ENCODE assay signal across 9 cellular contexts in genomic region chr11:30128269-30128932, GRCh38.
DNase-seq lines count a peak whose midpoint lies in the region; ATAC-seq and TF ChIP-seq lines count a peak whose summit lies in the region.
"Had no signal": no experiment of that assay in that cellular context is flagged by ENCODE, and none has a peak within 500 bp of the region (broad histone marks: within the 10 kb centered on the region; RNA-seq: fewer than 3 reads in every experiment).

No MANE protein-coding gene starts in this region.

- CTCF ChIA-PET in PC-3 (lab: Charles Lee): interaction anchor here (1.0 kb wide), 2 partner anchors 15 to 680 kb away, joined by 3 to 6 read pairs; no protein-coding TSS in a partner anchor

- DNase-seq in BE2C (no peak), PC-3 (peak; percentile 51), fibroblast of lung (ENCODE audit: low read depth in 2 of 2) (peak; percentile 27 to 33), smooth muscle cell (lab: John Stamatoyannopoulos, UW; ENCODE audit: unreplicated experiment) (no peak), ascending aorta (ENCODE audit: low spot score in 2 of 2) (no peak), mesenteric fat pad (ENCODE audit: low spot score) (no peak)
- DNase-seq in stimulated activated CD8-positive, alpha-beta memory T cell treated with anti-CD3 and anti-CD28 coated beads, Interleukin-4, amount 100 ng/mL, for 48 hours: no peak

- intact Hi-C loops in PC-3 (cut with micrococcal nuclease): no loop called here
- intact Hi-C loops in ascending aorta (cut with DNase I): no loop called here

- TF ChIP-seq CTCF in BE2C (IDR thresholded peaks at IDR 0.05; ENCODE audit: low read depth, low read length) (peak; percentile 42), PC-3 (conservative IDR thresholded peaks at IDR 0.05; ENCODE audit: low read depth, low read length) (peak; percentile 66), fibroblast of lung (conservative IDR thresholded peaks at IDR 0.05 in 1 of 2, IDR thresholded peaks at IDR 0.05 in 1 of 2; ENCODE audit: low read depth in 1 of 2, low read length in 2 of 2) (peak; percentile 30 to 49), smooth muscle cell (IDR thresholded peaks at IDR 0.05; ENCODE audit: borderline replicate concordance, insufficient read depth, poor library complexity, severe bottlenecking) (peak; percentile 74), ascending aorta (IDR thresholded peaks at IDR 0.05) (peak in 1 of 3 experiments; percentile 47)

- WGBS in smooth muscle cell (ENCODE audit: low lambda C conversion rate): 40% methylated on average over 3 of the region's 3 CpGs

- H3K9me2 ChIP-seq in PC-3 (replicated peaks; ENCODE audit: low read length): no peaks in the 10 kb centered on the region

- H3K27ac ChIP-seq in PC-3 (ENCODE audit: low read length) (no peak overlapping the region), fibroblast of lung (ENCODE audit: insufficient read depth, low read length) (no peak overlapping the region), smooth muscle cell (ENCODE audit: low read depth) (no peak overlapping the region), ascending aorta (no peak overlapping the region)
- H3K27ac ChIP-seq: thoracic aorta had no signal

- no TSS peak for BruUV-seq in PC-3 (replicated peaks; lab: Mats Ljungman, UMichigan)

- H3K9me3 ChIP-seq in BE2C: no peaks in the 10 kb centered on the region
- no peaks in the 10 kb centered on the region for H3K9me3 ChIP-seq in PC-3 (ENCODE audit: low read length)
- no peaks in the 10 kb centered on the region for H3K9me3 ChIP-seq in fibroblast of lung (ENCODE audit: control insufficient read depth, insufficient read depth, low read depth, low read length)
- H3K9me3 ChIP-seq in smooth muscle cell (replicated peaks; ENCODE audit: low read depth): no peaks in the 10 kb centered on the region
- H3K9me3 ChIP-seq in ascending aorta: no peaks in the 10 kb centered on the region
- H3K9me3 ChIP-seq: thoracic aorta had no signal

- H3K9ac ChIP-seq in PC-3 (ENCODE audit: low read length) (no peak overlapping the region), fibroblast of lung (ENCODE audit: insufficient read depth, low read length) (no peak overlapping the region), smooth muscle cell (ENCODE audit: low read depth) (no peak overlapping the region)

- H4K20me1 ChIP-seq in PC-3 (ENCODE audit: low read length) (no peaks in the 10 kb centered on the region), fibroblast of lung (ENCODE audit: control insufficient read depth, extremely low read depth, insufficient read depth, low read length) (no peaks in the 10 kb centered on the region), smooth muscle cell (ENCODE audit: low read depth) (no peaks in the 10 kb centered on the region)

- H3K36me3 ChIP-seq in BE2C: no peaks in the 10 kb centered on the region
- H3K36me3 ChIP-seq in PC-3 (ENCODE audit: low read depth, low read length): no peaks in the 10 kb centered on the region
- no peaks in the 10 kb centered on the region for H3K36me3 ChIP-seq in fibroblast of lung (ENCODE audit: control insufficient read depth, insufficient read depth, low read length)
- no peaks in the 10 kb centered on the region for H3K36me3 ChIP-seq in smooth muscle cell (ENCODE audit: low read depth)
- no peaks in the 10 kb centered on the region for H3K36me3 ChIP-seq in ascending aorta
- H3K36me3 ChIP-seq: thoracic aorta had no signal

- no peak overlapping the region for H3K4me3 ChIP-seq in BE2C (ENCODE audit: low read depth, low read length)
- H3K4me3 ChIP-seq in PC-3 (ENCODE audit: low read length): no peak overlapping the region
- no peak overlapping the region for H3K4me3 ChIP-seq in fibroblast of lung (replicated peaks in 1 of 4; ENCODE audit: control extremely low read depth in 1 of 4, insufficient read depth in 1 of 4, low read depth in 3 of 4, low read length in 4 of 4)
- no peak overlapping the region for H3K4me3 ChIP-seq in smooth muscle cell
- no peak overlapping the region for H3K4me3 ChIP-seq in ascending aorta
- H3K4me3 ChIP-seq: thoracic aorta had no signal

- ATAC-seq in GM19372 (IDR thresholded peaks at IDR 0.05; ENCODE audit: low read depth, unreplicated experiment) (peak; percentile 54), PC-3 (no peak)

- POLR2A ChIA-PET in PC-3 (lab: Charles Lee; ENCODE audit: unreplicated experiment): no interaction called here

- H3K4me2 ChIP-seq in PC-3 (ENCODE audit: low read length): no peak overlapping the region
- no peak overlapping the region for H3K4me2 ChIP-seq in fibroblast of lung (ENCODE audit: extremely low read depth, insufficient read depth, low read length)
- no peak overlapping the region for H3K4me2 ChIP-seq in smooth muscle cell

- H3K79me2 ChIP-seq in PC-3 (ENCODE audit: low read length) (no peaks in the 10 kb centered on the region), fibroblast of lung (ENCODE audit: control insufficient read depth, insufficient read depth, low read length) (no peaks in the 10 kb centered on the region), smooth muscle cell (ENCODE audit: low read depth) (no peaks in the 10 kb centered on the region)

- H3K27me3 ChIP-seq in BE2C (no peaks in the 10 kb centered on the region), PC-3 (ENCODE audit: low read length) (no peaks in the 10 kb centered on the region), fibroblast of lung (ENCODE audit: control insufficient read depth, insufficient read depth, low read length) (no peaks in the 10 kb centered on the region), smooth muscle cell (ENCODE audit: low read depth) (peaks cover 25% of the 10 kb centered on the region), ascending aorta (no peaks in the 10 kb centered on the region)

- H2AFZ ChIP-seq in PC-3 (ENCODE audit: low read length): no peak overlapping the region
- no peak overlapping the region for H2AFZ ChIP-seq in fibroblast of lung (ENCODE audit: low read length)
- no peak overlapping the region for H2AFZ ChIP-seq in smooth muscle cell (ENCODE audit: low read depth)

- H3K4me1 ChIP-seq in BE2C (no peaks in the 10 kb centered on the region), PC-3 (ENCODE audit: insufficient read depth, low read length) (no peaks in the 10 kb centered on the region), fibroblast of lung (ENCODE audit: control insufficient read depth, extremely low read depth, insufficient read depth, low read length) (no peaks in the 10 kb centered on the region), smooth muscle cell (ENCODE audit: low read depth) (no peaks in the 10 kb centered on the region), ascending aorta (no peaks in the 10 kb centered on the region)

- H3F3A ChIP-seq in PC-3 (ENCODE audit: low read length, unreplicated experiment) (no peaks in the 10 kb centered on the region), smooth muscle cell (ENCODE audit: low read depth) (no peaks in the 10 kb centered on the region)

Comparison
In these comparisons a context has a peak if more than half of its experiments do, and no peak if none do; other contexts are left out.
1. DNase-seq: peak in PC-3 (single experiment) and fibroblast of lung (2 of 2); none in BE2C (single experiment), smooth muscle cell (single experiment), ascending aorta (0 of 2), stimulated activated CD8-positive, alpha-beta memory T cell treated with anti-CD3 and anti-CD28 coated beads, Interleukin-4, amount 100 ng/mL, for 48 hours (single experiment) and mesenteric fat pad (single experiment).